Comparison of ENCODE assay signal across 7 cellular contexts in genomic region chr6:19902201-19902600, GRCh38.
"Had no signal": no experiment of that assay in that cellular context is flagged by ENCODE, and none has a peak within 500 bp of the region (broad histone marks: within the 10 kb centered on the region; RNA-seq: fewer than 3 reads in every experiment).

No MANE protein-coding gene starts in this region.

- H3K4me2 ChIP-seq: GM23338 had no signal

- H3K4me1 Mint-ChIP-seq: GM23338, IgD-negative memory B cell had no signal

- H2AFZ ChIP-seq: GM23338 had no signal

- H3K27ac ChIP-seq: HL-60 had no signal

- DNase-seq: H9, HCEC 1CT, KBM-7 had no signal

- H3K4me3 ChIP-seq: GM23338 had no signal

- ATAC-seq: GM23338, HepG2 had no signal

- H3K27me3 Mint-ChIP-seq: IgD-negative memory B cell had no signal

- H3K4me3 Mint-ChIP-seq: GM23338, H9, IgD-negative memory B cell had no signal

- H3K27ac Mint-ChIP-seq: GM23338, H9, IgD-negative memory B cell had no signal
